Comparison of ENCODE assay signal across 2 cellular contexts in the genomic region with DNA sequence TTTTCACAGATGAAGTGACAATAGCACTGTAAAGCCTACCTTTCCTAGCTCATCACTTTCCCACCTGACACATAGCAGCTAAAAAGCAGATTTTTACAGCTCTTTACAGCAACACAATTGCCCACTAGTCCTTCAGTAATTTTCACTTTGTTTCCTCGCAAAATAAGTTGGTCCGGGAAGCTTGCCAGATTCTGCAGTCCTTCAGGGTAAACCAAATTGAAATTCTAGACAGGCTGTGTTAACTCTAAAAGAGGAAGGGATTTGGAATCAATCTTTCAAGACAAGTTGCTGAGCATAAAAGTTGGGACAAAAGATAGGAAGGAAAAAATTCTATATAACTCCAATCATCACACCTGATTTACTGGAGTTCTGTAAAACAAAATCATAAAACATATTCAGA.
A peak's percentile ranks its signal among the peaks of the same experiment; 100 is the strongest.
TF ChIP-seq lines count a peak whose summit lies in the region.

No MANE protein-coding gene starts in this region.

TF ChIP-seq in HEK293, 187 proteins besides CTCF, POLR2A, EP300 and RAD21:
- TF ChIP-seq, protein P1, sequence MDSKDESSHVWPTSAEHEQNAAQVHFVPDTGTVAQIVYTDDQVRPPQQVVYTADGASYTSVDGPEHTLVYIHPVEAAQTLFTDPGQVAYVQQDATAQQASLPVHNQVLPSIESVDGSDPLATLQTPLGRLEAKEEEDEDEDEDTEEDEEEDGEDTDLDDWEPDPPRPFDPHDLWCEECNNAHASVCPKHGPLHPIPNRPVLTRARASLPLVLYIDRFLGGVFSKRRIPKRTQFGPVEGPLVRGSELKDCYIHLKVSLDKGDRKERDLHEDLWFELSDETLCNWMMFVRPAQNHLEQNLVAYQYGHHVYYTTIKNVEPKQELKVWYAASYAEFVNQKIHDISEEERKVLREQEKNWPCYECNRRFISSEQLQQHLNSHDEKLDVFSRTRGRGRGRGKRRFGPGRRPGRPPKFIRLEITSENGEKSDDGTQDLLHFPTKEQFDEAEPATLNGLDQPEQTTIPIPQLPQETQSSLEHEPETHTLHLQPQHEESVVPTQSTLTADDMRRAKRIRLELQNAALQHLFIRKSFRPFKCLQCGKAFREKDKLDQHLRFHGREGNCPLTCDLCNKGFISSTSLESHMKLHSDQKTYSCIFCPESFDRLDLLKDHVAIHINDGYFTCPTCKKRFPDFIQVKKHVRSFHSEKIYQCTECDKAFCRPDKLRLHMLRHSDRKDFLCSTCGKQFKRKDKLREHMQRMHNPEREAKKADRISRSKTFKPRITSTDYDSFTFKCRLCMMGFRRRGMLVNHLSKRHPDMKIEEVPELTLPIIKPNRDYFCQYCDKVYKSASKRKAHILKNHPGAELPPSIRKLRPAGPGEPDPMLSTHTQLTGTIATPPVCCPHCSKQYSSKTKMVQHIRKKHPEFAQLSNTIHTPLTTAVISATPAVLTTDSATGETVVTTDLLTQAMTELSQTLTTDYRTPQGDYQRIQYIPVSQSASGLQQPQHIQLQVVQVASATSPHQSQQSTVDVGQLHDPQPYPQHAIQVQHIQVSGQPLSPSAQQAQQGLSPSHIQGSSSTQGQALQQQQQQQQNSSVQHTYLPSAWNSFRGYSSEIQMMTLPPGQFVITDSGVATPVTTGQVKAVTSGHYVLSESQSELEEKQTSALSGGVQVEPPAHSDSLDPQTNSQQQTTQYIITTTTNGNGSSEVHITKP (tag by site-specific recombination; IDR thresholded peaks at IDR 0.05): 0 out of 2 replicates have a peak, but pooled peaks have one; percentile 11
- no peak for TF ChIP-seq HOXA7 (CRISPR knock-in tag; IDR thresholded peaks at IDR 0.05; ENCODE audit: borderline replicate concordance)
- TF ChIP-seq, protein P2, sequence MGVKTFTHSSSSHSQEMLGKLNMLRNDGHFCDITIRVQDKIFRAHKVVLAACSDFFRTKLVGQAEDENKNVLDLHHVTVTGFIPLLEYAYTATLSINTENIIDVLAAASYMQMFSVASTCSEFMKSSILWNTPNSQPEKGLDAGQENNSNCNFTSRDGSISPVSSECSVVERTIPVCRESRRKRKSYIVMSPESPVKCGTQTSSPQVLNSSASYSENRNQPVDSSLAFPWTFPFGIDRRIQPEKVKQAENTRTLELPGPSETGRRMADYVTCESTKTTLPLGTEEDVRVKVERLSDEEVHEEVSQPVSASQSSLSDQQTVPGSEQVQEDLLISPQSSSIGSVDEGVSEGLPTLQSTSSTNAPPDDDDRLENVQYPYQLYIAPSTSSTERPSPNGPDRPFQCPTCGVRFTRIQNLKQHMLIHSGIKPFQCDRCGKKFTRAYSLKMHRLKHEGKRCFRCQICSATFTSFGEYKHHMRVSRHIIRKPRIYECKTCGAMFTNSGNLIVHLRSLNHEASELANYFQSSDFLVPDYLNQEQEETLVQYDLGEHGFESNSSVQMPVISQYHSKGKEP (tag by site-specific recombination; IDR thresholded peaks at IDR 0.05): no peak

TF ChIP-seq in HepG2, 621 proteins besides CTCF, POLR2A, EP300 and RAD21:
- no peak for TF ChIP-seq ZNF496 (CRISPR knock-in tag; IDR thresholded peaks at IDR 0.05; ENCODE audit: insufficient replicate concordance)
- TF ChIP-seq ZNF543 (CRISPR knock-in tag; IDR thresholded peaks at IDR 0.05): no peak
- TF ChIP-seq ZSCAN25 (CRISPR knock-in tag; IDR thresholded peaks at IDR 0.05): no peak
- no peak for TF ChIP-seq ZNF749 (CRISPR knock-in tag; IDR thresholded peaks at IDR 0.05; ENCODE audit: borderline replicate concordance)
- TF ChIP-seq PHF8 (CRISPR knock-in tag; IDR thresholded peaks at IDR 0.05): no peak
- no peak for TF ChIP-seq BCL6 (CRISPR knock-in tag; IDR thresholded peaks at IDR 0.05)
- no peak for TF ChIP-seq RNF2 (conservative IDR thresholded peaks at IDR 0.05; ENCODE audit: low read depth)
- no peak for TF ChIP-seq CBFB (CRISPR knock-in tag; IDR thresholded peaks at IDR 0.05)
- no peak for TF ChIP-seq ZNF589 (CRISPR knock-in tag; conservative IDR thresholded peaks at IDR 0.05)
- no peak for TF ChIP-seq ZNF274 (CRISPR knock-in tag; IDR thresholded peaks at IDR 0.05)
- no peak for TF ChIP-seq ZFP36 (IDR thresholded peaks at IDR 0.05; ENCODE audit: borderline replicate concordance, low read depth, low read length, partially characterized antibody)
- TF ChIP-seq CEBPB (IDR thresholded peaks at IDR 0.05; ENCODE audit: borderline replicate concordance, low read depth, low read length): no peak
- no peak for TF ChIP-seq ZNF570 (CRISPR knock-in tag; IDR thresholded peaks at IDR 0.05; ENCODE audit: borderline replicate concordance)
- TF ChIP-seq ARNT (IDR thresholded peaks at IDR 0.05): no peak
- TF ChIP-seq ZNF432 (CRISPR knock-in tag; IDR thresholded peaks at IDR 0.05; ENCODE audit: borderline replicate concordance): no peak
- TF ChIP-seq ZBTB42 (CRISPR knock-in tag; IDR thresholded peaks at IDR 0.05): no peak
- TF ChIP-seq ZBTB8A (CRISPR knock-in tag; IDR thresholded peaks at IDR 0.05; ENCODE audit: borderline replicate concordance, low read depth): no peak
- TF ChIP-seq ZNF333 (CRISPR knock-in tag; IDR thresholded peaks at IDR 0.05; ENCODE audit: borderline replicate concordance): no peak
- no peak for TF ChIP-seq BHLHE40 (IDR thresholded peaks at IDR 0.05; ENCODE audit: low read length)
